Comparison of ENCODE assay signal across 8 cellular contexts in the genomic region with DNA sequence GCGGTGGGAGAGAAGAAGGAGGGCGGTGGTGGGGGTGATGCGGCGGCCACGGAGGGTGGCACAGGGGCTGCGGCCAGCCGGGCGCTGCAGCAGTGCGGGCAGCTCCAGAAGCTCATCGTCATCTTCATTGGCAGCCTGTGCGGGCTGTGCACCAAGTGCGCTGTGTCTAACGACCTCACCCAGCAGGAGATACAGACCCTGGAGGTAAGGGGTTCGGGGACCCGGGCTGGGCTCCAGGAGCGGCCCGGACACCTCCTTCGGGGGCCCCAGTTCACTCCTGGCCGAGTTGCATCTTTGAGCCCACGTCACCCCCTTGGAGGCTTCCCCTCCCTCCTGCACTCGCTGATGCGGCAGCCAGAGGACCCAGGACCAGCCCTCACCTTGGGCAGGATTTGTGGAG.
DNase-seq lines count a peak whose midpoint lies in the region; ATAC-seq and TF ChIP-seq lines count a peak whose summit lies in the region.
"Not testable (repeated sequence)": the region's sequence is repeated elsewhere in the genome, so short reads cannot be mapped to it uniquely, and the experiment has no call there.

No MANE protein-coding gene starts in this region.

- peaks cover 11% of the 10 kb centered on the region for H3K4me1 Mint-ChIP-seq in activated CD8-positive, alpha-beta T cell treated with anti-CD3 and anti-CD28 coated beads for 36 hours (ENCODE audit: low read depth)
- H3K4me1 Mint-ChIP-seq in MCF 10A (ENCODE audit: insufficient read depth, unreplicated experiment): not testable (repeated sequence)

- H2BK12ac ChIP-seq in mesenchymal stem cell (ENCODE audit: low read length in 2 of 2): not testable (repeated sequence)

- H3K4me1 ChIP-seq in DOHH2 (ENCODE audit: control insufficient read depth, low read length); OCI-LY1 (ENCODE audit: insufficient read depth, low read length, severe bottlenecking); mesenchymal stem cell (ENCODE audit: control insufficient read depth, insufficient read depth, low read depth, low read length); sigmoid colon; upper lobe of left lung: not testable (repeated sequence)

- not testable (repeated sequence) for H4K20me1 ChIP-seq in DOHH2 (ENCODE audit: control insufficient read depth, insufficient read depth, low read depth, low read length); OCI-LY1 (ENCODE audit: insufficient read depth, low read length)

- H2BK15ac ChIP-seq in mesenchymal stem cell (ENCODE audit: low read depth, poor library complexity, severe bottlenecking): not testable (repeated sequence)

- TF ChIP-seq EP300 in sigmoid colon (IDR thresholded peaks at IDR 0.05); upper lobe of left lung (IDR thresholded peaks at IDR 0.05): not testable (repeated sequence)

- H3K4me2 ChIP-seq in DOHH2 (ENCODE audit: low read length) (peak overlapping the region; percentile 77), OCI-LY1 (ENCODE audit: low read length) (peak overlapping the region; percentile 53)
- H3K4me2 ChIP-seq in mesenchymal stem cell (ENCODE audit: low read length, poor library complexity, severe bottlenecking): not testable (repeated sequence)

- H3K79me1 ChIP-seq in mesenchymal stem cell (replicated peaks; ENCODE audit: low read length, poor library complexity, severe bottlenecking): not testable (repeated sequence)

- not testable (repeated sequence) for BruUV-seq in MCF 10A (replicated peaks; lab: Mats Ljungman, UMichigan)

- not testable (repeated sequence) for H3K79me2 ChIP-seq in DOHH2 (ENCODE audit: control insufficient read depth, low read length); OCI-LY1 (ENCODE audit: insufficient read depth, low read length)

- H3K27ac Mint-ChIP-seq in activated CD8-positive, alpha-beta T cell treated with anti-CD3 and anti-CD28 coated beads for 36 hours; MCF 10A (ENCODE audit: low read depth, unreplicated experiment): not testable (repeated sequence)

- not testable (repeated sequence) for ATAC-seq in activated CD8-positive, alpha-beta T cell treated with anti-CD3 and anti-CD28 coated beads for 36 hours; upper lobe of left lung (ENCODE audit: low FRiP score in 2 of 2)

- peaks cover 18% of the 10 kb centered on the region for H3K27me3 Mint-ChIP-seq in activated CD8-positive, alpha-beta T cell treated with anti-CD3 and anti-CD28 coated beads for 36 hours
- not testable (repeated sequence) for H3K27me3 Mint-ChIP-seq in MCF 10A (ENCODE audit: insufficient read depth, unreplicated experiment)

- TF ChIP-seq POLR2A in sigmoid colon (IDR thresholded peaks at IDR 0.05); upper lobe of left lung (IDR thresholded peaks at IDR 0.05): not testable (repeated sequence)

- not testable (repeated sequence) for H4K91ac ChIP-seq in mesenchymal stem cell (ENCODE audit: low read length)

- H3K9me3 Mint-ChIP-seq in activated CD8-positive, alpha-beta T cell treated with anti-CD3 and anti-CD28 coated beads for 36 hours: peaks cover 17% of the 10 kb centered on the region
- peaks cover 19% of the 10 kb centered on the region for H3K9me3 Mint-ChIP-seq in MCF 10A (ENCODE audit: unreplicated experiment)

- H3K14ac ChIP-seq in mesenchymal stem cell (ENCODE audit: low read length in 2 of 2): not testable (repeated sequence)

- POLR2A ChIA-PET in activated CD8-positive, alpha-beta T cell treated with anti-CD3 and anti-CD28 coated beads for 36 hours (lab: Charles Lee): not testable (repeated sequence)
- POLR2A ChIA-PET in MCF 10A (lab: Yijun Ruan, JAX): interaction anchor here (1.4 kb wide), 1 partner anchor 33 kb away, joined by 3 read pairs; no protein-coding TSS in a partner anchor

- H3K36me3 ChIP-seq in DOHH2 (ENCODE audit: control insufficient read depth, low read length); OCI-LY1 (ENCODE audit: insufficient read depth, low read length); mesenchymal stem cell (ENCODE audit: control insufficient read depth in 1 of 2, insufficient read depth in 2 of 2, low read depth in 1 of 2, low read length in 2 of 2); sigmoid colon; upper lobe of left lung: not testable (repeated sequence)

- not testable (repeated sequence) for H2BK120ac ChIP-seq in mesenchymal stem cell (ENCODE audit: low read depth, low read length)

- not testable (repeated sequence) for H3K27ac ChIP-seq in DOHH2 (ENCODE audit: low read depth, low read length); OCI-LY1 (ENCODE audit: low read depth, low read length, poor library complexity, severe bottlenecking); mesenchymal stem cell (ENCODE audit: low read length, poor library complexity, severe bottlenecking); upper lobe of left lung
- peak overlapping the region in 3 of 4 donors; percentile 48 to 77 (median 73) for H3K27ac ChIP-seq in sigmoid colon

- not testable (repeated sequence) for H2AK5ac ChIP-seq in mesenchymal stem cell (ENCODE audit: low read length, severe bottlenecking)

- H3K36me3 Mint-ChIP-seq in activated CD8-positive, alpha-beta T cell treated with anti-CD3 and anti-CD28 coated beads for 36 hours (ENCODE audit: low read depth): peaks cover 15% of the 10 kb centered on the region
- peaks cover 18% of the 10 kb centered on the region for H3K36me3 Mint-ChIP-seq in MCF 10A (ENCODE audit: insufficient read depth, unreplicated experiment)

- no CpG with 5 or more reads among the region's 22 CpGs for WGBS in mesenchymal stem cell
- WGBS in sigmoid colon, 2 donors: 23 to 26% methylated on average over 21 of the region's 22 CpGs
- WGBS in upper lobe of left lung, 2 donors: 28% methylated on average over 5 of the region's 22 CpGs; no CpG with 5 or more reads in 1 of the 2 donors

- H3F3A ChIP-seq in DOHH2 (ENCODE audit: control insufficient read depth, insufficient read depth); OCI-LY1 (ENCODE audit: insufficient read depth, low read length): not testable (repeated sequence)

- H3K4ac ChIP-seq in mesenchymal stem cell (ENCODE audit: low read depth in 1 of 2, low read length in 2 of 2): not testable (repeated sequence)

- H3K4me3 ChIP-seq in DOHH2 (ENCODE audit: low read length): peak overlapping the region; percentile 76
- peak overlapping the region; percentile 61 for H3K4me3 ChIP-seq in OCI-LY1 (ENCODE audit: low read depth, low read length, poor library complexity, severe bottlenecking)
- H3K4me3 ChIP-seq in fibroblast of pulmonary artery (replicated peaks; ENCODE audit: low read depth, low read length): peak overlapping the region; percentile 60
- peak overlapping the region in 1 of 2 experiments; percentile 68 for H3K4me3 ChIP-seq in mesenchymal stem cell (ENCODE audit: insufficient read depth in 1 of 2, low read depth in 1 of 2, low read length in 2 of 2)
- H3K4me3 ChIP-seq in sigmoid colon: peak overlapping the region; percentile 44 to 64 (median 56)
- H3K4me3 ChIP-seq in upper lobe of left lung: peak overlapping the region in 3 of 4 donors; percentile 43 to 59 (median 51)

- peak overlapping the region; percentile 52 for H3K9ac ChIP-seq in OCI-LY1 (ENCODE audit: low read length)
- H3K9ac ChIP-seq in mesenchymal stem cell (ENCODE audit: low read length): peak overlapping the region; percentile 74

- not testable (repeated sequence) for H3K18ac ChIP-seq in mesenchymal stem cell (ENCODE audit: low read depth in 1 of 2, low read length in 2 of 2)

- H3K9me2 ChIP-seq in DOHH2 (replicated peaks; ENCODE audit: control insufficient read depth, low read length); OCI-LY1 (ENCODE audit: low read depth, low read length): not testable (repeated sequence)

- not testable (repeated sequence) for H2BK5ac ChIP-seq in mesenchymal stem cell (ENCODE audit: low read depth, low read length, poor library complexity, severe bottlenecking)

- CTCF ChIA-PET in activated CD8-positive, alpha-beta T cell treated with anti-CD3 and anti-CD28 coated beads for 36 hours (lab: Charles Lee): not testable (repeated sequence)
- CTCF ChIA-PET in MCF 10A (lab: Yijun Ruan, JAX): interaction anchor here (0.6 kb wide), 1 partner anchor 38 kb away, joined by 3 read pairs; no protein-coding TSS in a partner anchor

- H3K23ac ChIP-seq in mesenchymal stem cell (ENCODE audit: low read length in 2 of 2): not testable (repeated sequence)

- not testable (repeated sequence) for H2AFZ ChIP-seq in OCI-LY1 (ENCODE audit: low read length); mesenchymal stem cell (ENCODE audit: low read depth, low read length)

- H4K8ac ChIP-seq in mesenchymal stem cell (ENCODE audit: low read length): not testable (repeated sequence)

- intact Hi-C loops in activated CD8-positive, alpha-beta T cell treated with anti-CD3 and anti-CD28 coated beads for 36 hours (cut with micrococcal nuclease); MCF 10A (cut with micrococcal nuclease); sigmoid colon (cut with DNase I): not testable (repeated sequence)

- H3K4me3 Mint-ChIP-seq in activated CD8-positive, alpha-beta T cell treated with anti-CD3 and anti-CD28 coated beads for 36 hours: peak overlapping the region; percentile 80
- peak overlapping the region; percentile 76 for H3K4me3 Mint-ChIP-seq in MCF 10A (ENCODE audit: unreplicated experiment)

- TF ChIP-seq CTCF in DOHH2 (IDR thresholded peaks at IDR 0.05; ENCODE audit: low read depth, low read length, poor library complexity, severe bottlenecking); OCI-LY1 (IDR thresholded peaks at IDR 0.05; ENCODE audit: low read length); activated CD8-positive, alpha-beta T cell treated with anti-CD3 and anti-CD28 coated beads for 36 hours (IDR thresholded peaks at IDR 0.05); MCF 10A (IDR thresholded peaks at IDR 0.05; ENCODE audit: unreplicated experiment); fibroblast of pulmonary artery (IDR thresholded peaks at IDR 0.05; ENCODE audit: low read length, missing control alignments); sigmoid colon (IDR thresholded peaks at IDR 0.05); upper lobe of left lung (IDR thresholded peaks at IDR 0.05): not testable (repeated sequence)

- not testable (repeated sequence) for H3K27me3 ChIP-seq in DOHH2 (ENCODE audit: control insufficient read depth, low read length); OCI-LY1 (ENCODE audit: insufficient read depth, low read length); mesenchymal stem cell (ENCODE audit: control insufficient read depth in 1 of 2, insufficient read depth in 1 of 2, low read length in 2 of 2); sigmoid colon; upper lobe of left lung

- not testable (repeated sequence) for DNase-seq in activated CD8-positive, alpha-beta T cell treated with anti-CD3 and anti-CD28 coated beads for 36 hours; MCF 10A (ENCODE audit: unreplicated experiment); fibroblast of pulmonary artery (ENCODE audit: low read depth); mesenchymal stem cell; upper lobe of left lung
- DNase-seq in sigmoid colon: peak; percentile 54

- not testable (repeated sequence) for H3K9me3 ChIP-seq in DOHH2 (ENCODE audit: control insufficient read depth, insufficient read depth, low read length); OCI-LY1 (ENCODE audit: low read length); mesenchymal stem cell (ENCODE audit: control insufficient read depth, low read length); sigmoid colon; upper lobe of left lung
